In the genomic region with DNA sequence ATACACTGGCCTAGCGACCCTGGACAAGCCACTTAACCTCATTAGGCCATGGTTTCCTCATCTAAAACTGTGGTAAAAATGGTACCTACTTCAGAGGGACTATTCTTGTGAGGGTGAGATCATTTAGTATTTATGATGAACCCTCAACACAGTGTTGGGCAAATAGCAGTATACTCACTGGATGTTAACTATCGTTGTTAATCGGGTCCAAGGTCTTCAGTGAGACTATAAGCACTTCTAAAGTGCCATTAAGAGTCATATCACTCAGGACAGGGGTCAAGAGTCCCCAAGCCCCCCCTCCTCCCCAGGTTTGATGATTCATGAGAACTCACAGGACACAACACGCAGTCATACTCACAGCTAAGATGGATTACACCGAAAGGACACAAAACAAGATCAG, we compare ENCODE assay signal across 31 cellular contexts. TPM values are rescaled to one million over a fixed set of nuclear protein-coding genes. Genes with fewer than 3 reads are reported as not detected.
DNase-seq lines count a peak whose midpoint lies in the region; ATAC-seq and TF ChIP-seq lines count a peak whose summit lies in the region.
"Had no signal": no experiment of that assay in that cellular context is flagged by ENCODE, and none has a peak within 500 bp of the region (broad histone marks: within the 10 kb centered on the region; RNA-seq: fewer than 3 reads in every experiment).

No MANE protein-coding gene starts in this region.

- H3K79me2 ChIP-seq in OCI-LY1 (ENCODE audit: insufficient read depth, low read length) = no peaks in the 10 kb centered on the region
- H3K79me2 ChIP-seq in smooth muscle cell (ENCODE audit: low read depth) = no peaks in the 10 kb centered on the region

- H3K9ac ChIP-seq in OCI-LY1 (ENCODE audit: low read length) (no peak overlapping the region), smooth muscle cell (ENCODE audit: low read depth) (no peak overlapping the region)

- peaks cover 20% of the 10 kb centered on the region for H3K4me1 ChIP-seq in OCI-LY1 (ENCODE audit: insufficient read depth, low read length, severe bottlenecking)
- H3K4me1 ChIP-seq in smooth muscle cell (ENCODE audit: low read depth) = no peaks in the 10 kb centered on the region
- H3K4me1 ChIP-seq: BE2C, gastroesophageal sphincter had no signal

- H3K27ac ChIP-seq in OCI-LY1 (ENCODE audit: low read depth, low read length, poor library complexity, severe bottlenecking) (peak overlapping the region; percentile 63), smooth muscle cell (ENCODE audit: low read depth) (no peak overlapping the region)
- H3K27ac ChIP-seq: cardiac muscle cell, gastroesophageal sphincter had no signal

- H3K9me2 ChIP-seq in OCI-LY1 (ENCODE audit: low read depth, low read length) = no peaks in the 10 kb centered on the region

- no peaks in the 10 kb centered on the region for H3K9me3 Mint-ChIP-seq in activated naive CD4-positive, alpha-beta T cell treated with anti-CD3 and anti-CD28 coated beads for 36 hours
- H3K9me3 Mint-ChIP-seq in activated naive CD4-positive, alpha-beta T cell treated with anti-CD3 and anti-CD28 coated beads, Interleukin-2, amount 50 U/mL, for 72 hours = no peaks in the 10 kb centered on the region
- no peaks in the 10 kb centered on the region for H3K9me3 Mint-ChIP-seq in stimulated activated naive B cell treated with anti-CD40 and anti-IgM and Interleukin-4, amounts not matched to agents 10 μg/mL and 1 μg/mL and 100 μg/mL, for 72 hours
- H3K9me3 Mint-ChIP-seq: activated naive CD4-positive, alpha-beta T cell treated with anti-CD3 and anti-CD28 coated beads, Interleukin-2, amount 50 U/mL, for 24 hours; IgD-negative memory B cell; nephron had no signal

- no peak for ATAC-seq in activated naive CD4-positive, alpha-beta T cell treated with anti-CD3 and anti-CD28 coated beads, Interleukin-2, amount 50 U/mL, for 72 hours
- no peak for ATAC-seq in stimulated activated naive B cell treated with anti-CD40 and anti-IgM and Interleukin-4, amounts not matched to agents 10 μg/mL and 1 μg/mL and 100 μg/mL, for 72 hours (replicated peaks)
- ATAC-seq in GM18517 (IDR thresholded peaks at IDR 0.05; ENCODE audit: unreplicated experiment) = no peak
- ATAC-seq: gastroesophageal sphincter, left lung had no signal

- H3F3A ChIP-seq in OCI-LY1 (ENCODE audit: insufficient read depth, low read length) (no peaks in the 10 kb centered on the region), smooth muscle cell (ENCODE audit: low read depth) (no peaks in the 10 kb centered on the region)

- H3K27ac Mint-ChIP-seq in activated naive CD4-positive, alpha-beta T cell treated with anti-CD3 and anti-CD28 coated beads for 36 hours = peak overlapping the region; percentile 8
- no peak overlapping the region for H3K27ac Mint-ChIP-seq in activated naive CD4-positive, alpha-beta T cell treated with anti-CD3 and anti-CD28 coated beads, Interleukin-2, amount 50 U/mL, for 72 hours
- peak overlapping the region; percentile 42 for H3K27ac Mint-ChIP-seq in stimulated activated naive B cell treated with anti-CD40 and anti-IgM and Interleukin-4, amounts not matched to agents 10 μg/mL and 1 μg/mL and 100 μg/mL, for 72 hours
- H3K27ac Mint-ChIP-seq: activated naive CD4-positive, alpha-beta T cell treated with anti-CD3 and anti-CD28 coated beads, Interleukin-2, amount 50 U/mL, for 24 hours; nephron had no signal

- no peaks in the 10 kb centered on the region for H3K27me3 Mint-ChIP-seq in activated naive CD4-positive, alpha-beta T cell treated with anti-CD3 and anti-CD28 coated beads for 36 hours (ENCODE audit: low read depth)
- peaks cover 3 to 5% of the 10 kb centered on the region in 2 donors for H3K27me3 Mint-ChIP-seq in stimulated activated naive B cell treated with anti-CD40 and anti-IgM and Interleukin-4, amounts not matched to agents 10 μg/mL and 1 μg/mL and 100 μg/mL, for 72 hours
- H3K27me3 Mint-ChIP-seq: activated naive CD4-positive, alpha-beta T cell treated with anti-CD3 and anti-CD28 coated beads, Interleukin-2, amount 50 U/mL, for 24 hours; IgD-negative memory B cell had no signal

- intact Hi-C loops in activated naive CD4-positive, alpha-beta T cell treated with anti-CD3 and anti-CD28 coated beads for 36 hours (cut with micrococcal nuclease) = no loop called here

- H3K9me3 ChIP-seq in OCI-LY1 (ENCODE audit: low read length) (no peaks in the 10 kb centered on the region), smooth muscle cell (replicated peaks; ENCODE audit: low read depth) (no peaks in the 10 kb centered on the region)
- H3K9me3 ChIP-seq: BE2C, gastroesophageal sphincter, left lung, spleen had no signal

- H3K4me3 ChIP-seq in OCI-LY1 (ENCODE audit: low read depth, low read length, poor library complexity, severe bottlenecking) (no peak overlapping the region), smooth muscle cell (no peak overlapping the region)
- H3K4me3 ChIP-seq: cardiac muscle cell, gastroesophageal sphincter, left lung had no signal

- peaks cover 9% of the 10 kb centered on the region for H3K4me1 Mint-ChIP-seq in activated naive CD4-positive, alpha-beta T cell treated with anti-CD3 and anti-CD28 coated beads for 36 hours (ENCODE audit: low read depth)
- peaks cover 32 to 46% of the 10 kb centered on the region in 2 donors for H3K4me1 Mint-ChIP-seq in stimulated activated naive B cell treated with anti-CD40 and anti-IgM and Interleukin-4, amounts not matched to agents 10 μg/mL and 1 μg/mL and 100 μg/mL, for 72 hours

- TF ChIP-seq CTCF in OCI-LY1 (IDR thresholded peaks at IDR 0.05; ENCODE audit: low read length) = no peak
- TF ChIP-seq CTCF in smooth muscle cell (IDR thresholded peaks at IDR 0.05; ENCODE audit: borderline replicate concordance, insufficient read depth, poor library complexity, severe bottlenecking) = no peak

- H3K36me3 Mint-ChIP-seq in activated naive CD4-positive, alpha-beta T cell treated with anti-CD3 and anti-CD28 coated beads for 36 hours (ENCODE audit: low read depth) = no peaks in the 10 kb centered on the region
- H3K36me3 Mint-ChIP-seq in activated naive CD4-positive, alpha-beta T cell treated with anti-CD3 and anti-CD28 coated beads, Interleukin-2, amount 50 U/mL, for 72 hours = no peaks in the 10 kb centered on the region
- H3K36me3 Mint-ChIP-seq in stimulated activated naive B cell treated with anti-CD40 and anti-IgM and Interleukin-4, amounts not matched to agents 10 μg/mL and 1 μg/mL and 100 μg/mL, for 72 hours = peaks cover 4 to 6% of the 10 kb centered on the region in 2 donors
- H3K36me3 Mint-ChIP-seq: IgD-negative memory B cell had no signal

- H2AFZ ChIP-seq in OCI-LY1 (ENCODE audit: low read length) = no peak overlapping the region
- H2AFZ ChIP-seq in smooth muscle cell (ENCODE audit: low read depth) = no peak overlapping the region

- no peak overlapping the region for H3K4me3 Mint-ChIP-seq in activated naive CD4-positive, alpha-beta T cell treated with anti-CD3 and anti-CD28 coated beads for 36 hours
- H3K4me3 Mint-ChIP-seq in stimulated activated naive B cell treated with anti-CD40 and anti-IgM and Interleukin-4, amounts not matched to agents 10 μg/mL and 1 μg/mL and 100 μg/mL, for 72 hours = peak overlapping the region in 1 of 2 donors; percentile 57
- H3K4me3 Mint-ChIP-seq: activated naive CD4-positive, alpha-beta T cell treated with anti-CD3 and anti-CD28 coated beads, Interleukin-2, amount 50 U/mL, for 24 hours; nephron had no signal

- H4K20me1 ChIP-seq in OCI-LY1 (ENCODE audit: insufficient read depth, low read length) = no peaks in the 10 kb centered on the region
- no peaks in the 10 kb centered on the region for H4K20me1 ChIP-seq in smooth muscle cell (ENCODE audit: low read depth)

- DNase-seq in activated naive CD4-positive, alpha-beta T cell treated with anti-CD3 and anti-CD28 coated beads for 36 hours = no peak
- no peak for DNase-seq in activated naive CD4-positive, alpha-beta T cell treated with anti-CD3 and anti-CD28 coated beads, Interleukin-2, amount 50 U/mL, for 72 hours (ENCODE audit: low spot score in 2 of 2)
- DNase-seq in kidney tubule cell (ENCODE audit: low spot score) = peak; percentile 43
- DNase-seq in stimulated activated naive B cell treated with anti-CD40 and anti-IgM and Interleukin-4, amounts not matched to agents 10 μg/mL and 1 μg/mL and 100 μg/mL, for 72 hours = no peak
- no peak for DNase-seq in smooth muscle cell (lab: John Stamatoyannopoulos, UW; ENCODE audit: unreplicated experiment)
- DNase-seq in UCSD-AML1 (lab: John Stamatoyannopoulos, UW; ENCODE audit: unreplicated experiment) = no peak
- DNase-seq: activated CD4-positive, alpha-beta T cell treated with anti-CD3 and anti-CD28 coated beads for 1 hour; activated T-cell treated with anti-CD3 and anti-CD28 coated beads, Interleukin-2, amount 50 U/mL, for 48 hours; aorta; BE2C; cortex of kidney; H7; hippocampal formation; left lung; NCI-H1092 treated with DMSO at 0.1 percent for 48 hours; NCI-H187; NCI-H526 treated with DMSO at 0.1 percent for 48 hours; spleen; T-helper 1 cell had no signal

- H3K36me3 ChIP-seq in OCI-LY1 (ENCODE audit: insufficient read depth, low read length) (no peaks in the 10 kb centered on the region), smooth muscle cell (ENCODE audit: low read depth) (no peaks in the 10 kb centered on the region)
- H3K36me3 ChIP-seq: BE2C had no signal

- no peak overlapping the region for H3K4me2 ChIP-seq in OCI-LY1 (ENCODE audit: low read length)
- H3K4me2 ChIP-seq in smooth muscle cell = no peak overlapping the region

- 79% methylated on average over 5 of the region's 5 CpGs for WGBS in smooth muscle cell (ENCODE audit: low lambda C conversion rate)

- H3K27me3 ChIP-seq in OCI-LY1 (ENCODE audit: insufficient read depth, low read length) (no peaks in the 10 kb centered on the region), smooth muscle cell (ENCODE audit: low read depth) (no peaks in the 10 kb centered on the region)
- H3K27me3 ChIP-seq: BE2C, cardiac muscle cell, gastroesophageal sphincter, left lung, spleen had no signal

- CTCF ChIA-PET in activated naive CD4-positive, alpha-beta T cell treated with anti-CD3 and anti-CD28 coated beads for 36 hours (lab: Charles Lee) = no interaction called here

RNA-seq across cellular contexts. Expression of a gene that starts 11.0 kb away (rescaled TPM):
- total RNA-seq in activated naive CD4-positive, alpha-beta T cell treated with anti-CD3 and anti-CD28 coated beads for 36 hours = 1 to 10 TPM; 5.7 to 5.9 TPM
- 1 to 10 TPM; 2.7 to 9.1 TPM for total RNA-seq in activated naive CD4-positive, alpha-beta T cell treated with anti-CD3 and anti-CD28 coated beads, Interleukin-2, amount 50 U/mL, for 72 hours
- total RNA-seq in smooth muscle cell = 9.7 and 10.8 TPM in 2 replicates
- polyA plus RNA-seq in smooth muscle cell = 6.4 and 7.3 TPM in 2 replicates

RNA-seq across cellular contexts. Expression of a gene that starts 13.5 kb away (rescaled TPM):
- 100 to 1,000 TPM; 114 to 126 TPM for total RNA-seq in activated naive CD4-positive, alpha-beta T cell treated with anti-CD3 and anti-CD28 coated beads for 36 hours
- total RNA-seq in activated naive CD4-positive, alpha-beta T cell treated with anti-CD3 and anti-CD28 coated beads, Interleukin-2, amount 50 U/mL, for 72 hours = 100 to 1,000 TPM; 117 to 136 TPM
- 49.4 and 78.1 TPM in 2 replicates for total RNA-seq in smooth muscle cell
- polyA plus RNA-seq in smooth muscle cell = 61.5 and 68.4 TPM in 2 replicates

RNA-seq across cellular contexts. Expression of a gene that starts 27.3 kb away (rescaled TPM):
- total RNA-seq in activated naive CD4-positive, alpha-beta T cell treated with anti-CD3 and anti-CD28 coated beads for 36 hours = 1 to 10 TPM; 4.2 to 8.2 TPM
- total RNA-seq in activated naive CD4-positive, alpha-beta T cell treated with anti-CD3 and anti-CD28 coated beads, Interleukin-2, amount 50 U/mL, for 72 hours = 10 to 100 TPM; 13.0 to 13.1 TPM
- 0.27 and 2.6 TPM in 2 replicates for total RNA-seq in smooth muscle cell
- polyA plus RNA-seq in smooth muscle cell = 2.5 and 2.6 TPM in 2 replicates
- polyA plus RNA-seq: IgD-negative memory B cell had no signal

RNA-seq across cellular contexts. Expression of a gene that starts 40.4 kb away (rescaled TPM):
- total RNA-seq in activated naive CD4-positive, alpha-beta T cell treated with anti-CD3 and anti-CD28 coated beads for 36 hours = not detected
- total RNA-seq in activated naive CD4-positive, alpha-beta T cell treated with anti-CD3 and anti-CD28 coated beads, Interleukin-2, amount 50 U/mL, for 72 hours = 1 to 10 TPM in 1 of 2 donors, under 1 TPM in 1; 0.87 to 1.1 TPM
- total RNA-seq in smooth muscle cell = not detected in 2 replicates
- polyA plus RNA-seq in smooth muscle cell = 0.60 TPM in 1 of 2 replicates, not detected in the other
- total RNA-seq: cardiac muscle cell, G401, gastroesophageal sphincter, M059J, osteocyte, SK-MEL-5, subcutaneous adipose tissue had no signal
- polyA plus RNA-seq: aorta, IgD-negative memory B cell had no signal

Comparison
In these comparisons a context has a peak if more than half of its experiments do, and no peak if none do; other contexts are left out.
1. H3K27ac Mint-ChIP-seq: peak in activated naive CD4-positive, alpha-beta T cell treated with anti-CD3 and anti-CD28 coated beads for 36 hours (single experiment) and stimulated activated naive B cell treated with anti-CD40 and anti-IgM and Interleukin-4, amounts not matched to agents 10 μg/mL and 1 μg/mL and 100 μg/mL, for 72 hours (single experiment); none in activated naive CD4-positive, alpha-beta T cell treated with anti-CD3 and anti-CD28 coated beads, Interleukin-2, amount 50 U/mL, for 72 hours (0 of 2).